3 cellular contexts compared by ENCODE assay signal in the genomic region with DNA sequence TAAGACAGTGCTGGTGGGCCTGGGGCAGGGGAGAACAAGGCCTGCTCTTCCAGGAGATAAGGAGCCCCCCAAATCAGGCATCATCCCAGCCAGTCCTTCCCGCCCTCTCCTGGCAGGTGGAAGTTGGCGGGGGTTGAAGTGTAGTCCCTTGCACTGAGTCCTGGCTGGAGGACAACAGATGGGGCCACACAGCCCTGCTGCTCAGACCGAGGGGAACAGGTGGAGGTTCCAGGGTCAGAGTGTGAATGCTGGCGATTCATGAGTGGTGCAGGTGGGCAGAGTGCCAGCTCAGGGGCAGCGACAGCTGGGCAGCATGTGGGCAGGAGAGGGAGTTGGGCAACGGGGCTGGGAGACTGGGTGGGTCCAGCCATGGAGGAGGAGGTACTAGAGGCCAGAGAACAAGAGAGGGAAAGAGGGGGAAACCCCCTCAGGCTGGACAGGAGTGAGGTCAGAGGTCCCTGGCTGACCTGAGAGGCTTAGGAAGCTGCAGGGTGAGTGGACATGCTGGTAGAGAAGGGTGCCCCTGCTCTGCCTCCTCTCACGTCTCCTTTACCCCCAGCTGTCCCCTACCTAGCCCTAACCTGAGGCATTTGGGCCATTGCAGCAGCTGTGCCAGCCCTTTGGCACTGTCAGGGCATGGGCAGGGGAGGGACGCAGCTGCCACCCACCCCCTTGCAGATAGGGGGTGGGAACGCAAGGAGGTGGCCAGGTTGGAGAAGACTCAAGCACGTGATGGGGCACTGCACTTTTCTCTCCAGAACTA.
TF ChIP-seq lines count a peak whose summit lies in the region.

No MANE protein-coding gene starts in this region.

TF ChIP-seq in SK-N-SH, 30 proteins besides CTCF, POLR2A, EP300 and RAD21:
- TF ChIP-seq, protein P1, sequence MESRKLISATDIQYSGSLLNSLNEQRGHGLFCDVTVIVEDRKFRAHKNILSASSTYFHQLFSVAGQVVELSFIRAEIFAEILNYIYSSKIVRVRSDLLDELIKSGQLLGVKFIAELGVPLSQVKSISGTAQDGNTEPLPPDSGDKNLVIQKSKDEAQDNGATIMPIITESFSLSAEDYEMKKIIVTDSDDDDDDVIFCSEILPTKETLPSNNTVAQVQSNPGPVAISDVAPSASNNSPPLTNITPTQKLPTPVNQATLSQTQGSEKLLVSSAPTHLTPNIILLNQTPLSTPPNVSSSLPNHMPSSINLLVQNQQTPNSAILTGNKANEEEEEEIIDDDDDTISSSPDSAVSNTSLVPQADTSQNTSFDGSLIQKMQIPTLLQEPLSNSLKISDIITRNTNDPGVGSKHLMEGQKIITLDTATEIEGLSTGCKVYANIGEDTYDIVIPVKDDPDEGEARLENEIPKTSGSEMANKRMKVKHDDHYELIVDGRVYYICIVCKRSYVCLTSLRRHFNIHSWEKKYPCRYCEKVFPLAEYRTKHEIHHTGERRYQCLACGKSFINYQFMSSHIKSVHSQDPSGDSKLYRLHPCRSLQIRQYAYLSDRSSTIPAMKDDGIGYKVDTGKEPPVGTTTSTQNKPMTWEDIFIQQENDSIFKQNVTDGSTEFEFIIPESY (IDR thresholded peaks at IDR 0.05; ENCODE audit: borderline replicate concordance, low read depth) = no peak
- TF ChIP-seq TEAD4 (IDR thresholded peaks at IDR 0.05; ENCODE audit: borderline replicate concordance, insufficient read depth) = no peak
- no peak for TF ChIP-seq ELF1 (IDR thresholded peaks at IDR 0.05)
- no peak for TF ChIP-seq FOXM1 (IDR thresholded peaks at IDR 0.05; ENCODE audit: low read depth)
- TF ChIP-seq, protein P2, sequence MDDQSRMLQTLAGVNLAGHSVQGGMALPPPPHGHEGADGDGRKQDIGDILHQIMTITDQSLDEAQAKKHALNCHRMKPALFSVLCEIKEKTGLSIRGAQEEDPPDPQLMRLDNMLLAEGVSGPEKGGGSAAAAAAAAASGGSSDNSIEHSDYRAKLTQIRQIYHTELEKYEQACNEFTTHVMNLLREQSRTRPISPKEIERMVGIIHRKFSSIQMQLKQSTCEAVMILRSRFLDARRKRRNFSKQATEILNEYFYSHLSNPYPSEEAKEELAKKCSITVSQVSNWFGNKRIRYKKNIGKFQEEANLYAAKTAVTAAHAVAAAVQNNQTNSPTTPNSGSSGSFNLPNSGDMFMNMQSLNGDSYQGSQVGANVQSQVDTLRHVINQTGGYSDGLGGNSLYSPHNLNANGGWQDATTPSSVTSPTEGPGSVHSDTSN (IDR thresholded peaks at IDR 0.05) = no peak
TF ChIP-seq in SK-N-SH: peak in this region for 0.

TF ChIP-seq in SK-N-SH treated with all-trans-retinoic acid at 6 μM for 48 hours, 23 proteins besides CTCF, POLR2A, EP300 and RAD21:
- TF ChIP-seq ZFP30 (CRISPR knock-in tag; IDR thresholded peaks at IDR 0.05) (no peak), ZC3H10 (CRISPR knock-in tag; IDR thresholded peaks at IDR 0.05) (no peak), SNAI2 (CRISPR knock-in tag; IDR thresholded peaks at IDR 0.05) (no peak), RARB (CRISPR knock-in tag; IDR thresholded peaks at IDR 0.05) (no peak), TOX (CRISPR knock-in tag; IDR thresholded peaks at IDR 0.05; ENCODE audit: borderline replicate concordance) (no peak), PPARA (CRISPR knock-in tag; IDR thresholded peaks at IDR 0.05; ENCODE audit: borderline replicate concordance) (no peak), ARNTL (CRISPR knock-in tag; IDR thresholded peaks at IDR 0.05; ENCODE audit: borderline replicate concordance, low read depth) (no peak), ISL1 (CRISPR knock-in tag; IDR thresholded peaks at IDR 0.05) (no peak), ZNF70 (CRISPR knock-in tag; IDR thresholded peaks at IDR 0.05) (no peak), TCF4 (CRISPR knock-in tag; IDR thresholded peaks at IDR 0.05; ENCODE audit: borderline replicate concordance) (no peak), ZFP3 (CRISPR knock-in tag; IDR thresholded peaks at IDR 0.05) (no peak), BACH2 (CRISPR knock-in tag; IDR thresholded peaks at IDR 0.05; ENCODE audit: borderline replicate concordance) (no peak), CSDC2 (CRISPR knock-in tag; IDR thresholded peaks at IDR 0.05) (no peak), ESRRG (CRISPR knock-in tag; IDR thresholded peaks at IDR 0.05) (no peak)
- TF ChIP-seq, protein P3, sequence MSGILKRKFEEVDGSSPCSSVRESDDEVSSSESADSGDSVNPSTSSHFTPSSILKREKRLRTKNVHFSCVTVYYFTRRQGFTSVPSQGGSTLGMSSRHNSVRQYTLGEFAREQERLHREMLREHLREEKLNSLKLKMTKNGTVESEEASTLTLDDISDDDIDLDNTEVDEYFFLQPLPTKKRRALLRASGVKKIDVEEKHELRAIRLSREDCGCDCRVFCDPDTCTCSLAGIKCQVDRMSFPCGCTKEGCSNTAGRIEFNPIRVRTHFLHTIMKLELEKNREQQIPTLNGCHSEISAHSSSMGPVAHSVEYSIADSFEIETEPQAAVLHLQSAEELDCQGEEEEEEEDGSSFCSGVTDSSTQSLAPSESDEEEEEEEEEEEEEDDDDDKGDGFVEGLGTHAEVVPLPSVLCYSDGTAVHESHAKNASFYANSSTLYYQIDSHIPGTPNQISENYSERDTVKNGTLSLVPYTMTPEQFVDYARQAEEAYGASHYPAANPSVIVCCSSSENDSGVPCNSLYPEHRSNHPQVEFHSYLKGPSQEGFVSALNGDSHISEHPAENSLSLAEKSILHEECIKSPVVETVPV (CRISPR knock-in tag; IDR thresholded peaks at IDR 0.05) = no peak
- TF ChIP-seq, protein P4, sequence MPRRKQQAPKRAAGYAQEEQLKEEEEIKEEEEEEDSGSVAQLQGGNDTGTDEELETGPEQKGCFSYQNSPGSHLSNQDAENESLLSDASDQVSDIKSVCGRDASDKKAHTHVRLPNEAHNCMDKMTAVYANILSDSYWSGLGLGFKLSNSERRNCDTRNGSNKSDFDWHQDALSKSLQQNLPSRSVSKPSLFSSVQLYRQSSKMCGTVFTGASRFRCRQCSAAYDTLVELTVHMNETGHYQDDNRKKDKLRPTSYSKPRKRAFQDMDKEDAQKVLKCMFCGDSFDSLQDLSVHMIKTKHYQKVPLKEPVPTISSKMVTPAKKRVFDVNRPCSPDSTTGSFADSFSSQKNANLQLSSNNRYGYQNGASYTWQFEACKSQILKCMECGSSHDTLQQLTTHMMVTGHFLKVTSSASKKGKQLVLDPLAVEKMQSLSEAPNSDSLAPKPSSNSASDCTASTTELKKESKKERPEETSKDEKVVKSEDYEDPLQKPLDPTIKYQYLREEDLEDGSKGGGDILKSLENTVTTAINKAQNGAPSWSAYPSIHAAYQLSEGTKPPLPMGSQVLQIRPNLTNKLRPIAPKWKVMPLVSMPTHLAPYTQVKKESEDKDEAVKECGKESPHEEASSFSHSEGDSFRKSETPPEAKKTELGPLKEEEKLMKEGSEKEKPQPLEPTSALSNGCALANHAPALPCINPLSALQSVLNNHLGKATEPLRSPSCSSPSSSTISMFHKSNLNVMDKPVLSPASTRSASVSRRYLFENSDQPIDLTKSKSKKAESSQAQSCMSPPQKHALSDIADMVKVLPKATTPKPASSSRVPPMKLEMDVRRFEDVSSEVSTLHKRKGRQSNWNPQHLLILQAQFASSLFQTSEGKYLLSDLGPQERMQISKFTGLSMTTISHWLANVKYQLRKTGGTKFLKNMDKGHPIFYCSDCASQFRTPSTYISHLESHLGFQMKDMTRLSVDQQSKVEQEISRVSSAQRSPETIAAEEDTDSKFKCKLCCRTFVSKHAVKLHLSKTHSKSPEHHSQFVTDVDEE (CRISPR knock-in tag; IDR thresholded peaks at IDR 0.05) = no peak
- TF ChIP-seq, protein P5, sequence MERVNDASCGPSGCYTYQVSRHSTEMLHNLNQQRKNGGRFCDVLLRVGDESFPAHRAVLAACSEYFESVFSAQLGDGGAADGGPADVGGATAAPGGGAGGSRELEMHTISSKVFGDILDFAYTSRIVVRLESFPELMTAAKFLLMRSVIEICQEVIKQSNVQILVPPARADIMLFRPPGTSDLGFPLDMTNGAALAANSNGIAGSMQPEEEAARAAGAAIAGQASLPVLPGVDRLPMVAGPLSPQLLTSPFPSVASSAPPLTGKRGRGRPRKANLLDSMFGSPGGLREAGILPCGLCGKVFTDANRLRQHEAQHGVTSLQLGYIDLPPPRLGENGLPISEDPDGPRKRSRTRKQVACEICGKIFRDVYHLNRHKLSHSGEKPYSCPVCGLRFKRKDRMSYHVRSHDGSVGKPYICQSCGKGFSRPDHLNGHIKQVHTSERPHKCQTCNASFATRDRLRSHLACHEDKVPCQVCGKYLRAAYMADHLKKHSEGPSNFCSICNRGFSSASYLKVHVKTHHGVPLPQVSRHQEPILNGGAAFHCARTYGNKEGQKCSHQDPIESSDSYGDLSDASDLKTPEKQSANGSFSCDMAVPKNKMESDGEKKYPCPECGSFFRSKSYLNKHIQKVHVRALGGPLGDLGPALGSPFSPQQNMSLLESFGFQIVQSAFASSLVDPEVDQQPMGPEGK (CRISPR knock-in tag; IDR thresholded peaks at IDR 0.05; ENCODE audit: borderline replicate concordance) = no peak

TF ChIP-seq in H1, 55 proteins besides CTCF, POLR2A, EP300 and RAD21:
- TF ChIP-seq, protein P6, sequence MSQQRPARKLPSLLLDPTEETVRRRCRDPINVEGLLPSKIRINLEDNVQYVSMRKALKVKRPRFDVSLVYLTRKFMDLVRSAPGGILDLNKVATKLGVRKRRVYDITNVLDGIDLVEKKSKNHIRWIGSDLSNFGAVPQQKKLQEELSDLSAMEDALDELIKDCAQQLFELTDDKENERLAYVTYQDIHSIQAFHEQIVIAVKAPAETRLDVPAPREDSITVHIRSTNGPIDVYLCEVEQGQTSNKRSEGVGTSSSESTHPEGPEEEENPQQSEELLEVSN (IDR thresholded peaks at IDR 0.05) = peak; percentile 73
- no peak for TF ChIP-seq CEBPB (IDR thresholded peaks at IDR 0.05; ENCODE audit: low read depth, low read length)
- TF ChIP-seq, protein P7, sequence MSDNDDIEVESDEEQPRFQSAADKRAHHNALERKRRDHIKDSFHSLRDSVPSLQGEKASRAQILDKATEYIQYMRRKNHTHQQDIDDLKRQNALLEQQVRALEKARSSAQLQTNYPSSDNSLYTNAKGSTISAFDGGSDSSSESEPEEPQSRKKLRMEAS (IDR thresholded peaks at IDR 0.05) = peak; percentile 33; the same call in 1 of the 2 replicates
- no peak for TF ChIP-seq SAP30 (IDR thresholded peaks at IDR 0.05; ENCODE audit: insufficient read depth, insufficient replicate concordance, low read length)
- no peak for TF ChIP-seq PHF8 (conservative IDR thresholded peaks at IDR 0.05; ENCODE audit: low read depth, low read length)
